In genomic region chr2:101698419-101699190, GRCh38 we compare ENCODE assay signal across 8 cellular contexts. TPM values are rescaled to one million over a fixed set of nuclear protein-coding genes. Genes with fewer than 3 reads are reported as not detected.
DNase-seq lines count a peak whose midpoint lies in the region; ATAC-seq and TF ChIP-seq lines count a peak whose summit lies in the region.

No MANE protein-coding gene starts in this region.

- H3K9me3 ChIP-seq in mammary epithelial cell (replicated peaks; ENCODE audit: insufficient read depth, low read length), result no peaks in the 10 kb centered on the region

- H3K56ac ChIP-seq in mesendoderm (ENCODE audit: low read length), result peak overlapping the region; percentile 96

- H3K27me3 ChIP-seq in mammary epithelial cell (ENCODE audit: insufficient read depth, low read length) (no peaks in the 10 kb centered on the region), mesendoderm (ENCODE audit: insufficient read depth, low read length, poor library complexity) (no peaks in the 10 kb centered on the region)

- no peak overlapping the region for H4K8ac ChIP-seq in mesendoderm (ENCODE audit: low read depth, low read length)

- CTCF ChIA-PET in mammary epithelial cell (lab: Charles Lee; ENCODE audit: low non-redundant PET), result interaction anchor here (0.7 kb wide), 1 partner anchor 127 kb away, joined by 8 read pairs; no protein-coding TSS in a partner anchor

- H2AK5ac ChIP-seq in mesendoderm (ENCODE audit: low read length), result peak overlapping the region; percentile 65

- no peak overlapping the region for H2BK15ac ChIP-seq in mesendoderm (replicated peaks; ENCODE audit: low read depth)

- H3K4me2 ChIP-seq in mammary epithelial cell (ENCODE audit: insufficient read depth, low read depth, low read length) (peak overlapping the region; percentile 75), mesendoderm (ENCODE audit: low read length) (peak overlapping the region; percentile 93)

- H2AFZ ChIP-seq in mammary epithelial cell (ENCODE audit: low read depth, low read length), result no peak overlapping the region

- peak overlapping the region; percentile 95 for H2BK120ac ChIP-seq in mesendoderm (ENCODE audit: low read depth, low read length)

- H3K18ac ChIP-seq in mesendoderm (ENCODE audit: low read length), result peak overlapping the region; percentile 99

- in situ Hi-C loops in mammary epithelial cell (cut with MboI; ENCODE audit: low sequenced_read_pairs in 2 of 2), result loop anchor here (5.0 to 25.0 kb wide), 6 partner anchors 39 to 354 kb away; no protein-coding TSS in a partner anchor

- peaks cover 7% of the 10 kb centered on the region for H3K79me1 ChIP-seq in mesendoderm (ENCODE audit: low read length)

- ATAC-seq in HG03565 (IDR thresholded peaks at IDR 0.05; ENCODE audit: unreplicated experiment) (no peak), HG02763 (IDR thresholded peaks at IDR 0.05; ENCODE audit: unreplicated experiment) (no peak)

- H3K4me1 ChIP-seq in mammary epithelial cell (ENCODE audit: insufficient read depth, low read length) (peaks cover 19% of the 10 kb centered on the region), mesendoderm (ENCODE audit: control insufficient read depth, low read depth, low read length) (peaks cover 2% of the 10 kb centered on the region)

- H3K9ac ChIP-seq in mammary epithelial cell (ENCODE audit: insufficient read depth, low read length), result peak overlapping the region; percentile 88
- H3K9ac ChIP-seq in mesendoderm (ENCODE audit: low read length), result peak overlapping the region; percentile 96

- dilution Hi-C loops in mammary epithelial cell (cut with HindIII; ENCODE audit: low sequenced_read_pairs), result no loop called here

- TF ChIP-seq CTCF in mammary epithelial cell (conservative IDR thresholded peaks at IDR 0.05 in 1 of 2, IDR thresholded peaks at IDR 0.05 in 1 of 2; ENCODE audit: extremely low read depth in 1 of 2, insufficient read depth in 1 of 2, low read depth in 1 of 2, low read length in 2 of 2), result no peak

- H3K27ac ChIP-seq in mammary epithelial cell (ENCODE audit: insufficient read depth, low read depth, low read length) (peak overlapping the region; percentile 76), mesendoderm (ENCODE audit: low read depth, low read length) (peak overlapping the region; percentile 97)

- no peak overlapping the region for H2BK5ac ChIP-seq in mesendoderm (ENCODE audit: low read length)

- H3K36me3 ChIP-seq in mammary epithelial cell (ENCODE audit: insufficient read depth, low read length) (peaks cover 4% of the 10 kb centered on the region), mesendoderm (ENCODE audit: control insufficient read depth, insufficient read depth, low read length) (no peaks in the 10 kb centered on the region)

- H4K5ac ChIP-seq in mesendoderm (ENCODE audit: low read length), result no peak overlapping the region

- BruUV-seq in mammary epithelial cell (replicated peaks; lab: Mats Ljungman, UMichigan), result TSS peak; percentile 43

- intact Hi-C loops in mammary epithelial cell (cut with micrococcal nuclease), result loop anchor here (1.0 to 5.0 kb wide), 9 partner anchors 38 to 356 kb away; partner anchors contain the start of gene RFX8

- WGBS in mammary epithelial cell (ENCODE audit: low coverage, missing lambda C conversion rate), result 1% methylated on average over 14 of the region's 15 CpGs
- WGBS in mesendoderm (ENCODE audit: extremely low coverage, insufficient coverage, low lambda C conversion rate), result no CpG with 5 or more reads among the region's 15 CpGs

- DNase-seq in NCI-H748 (lab: John Stamatoyannopoulos, UW; ENCODE audit: unreplicated experiment) (peak; percentile 39), NCI-H748 treated with DMSO at 0.1 percent for 48 hours (lab: John Stamatoyannopoulos, UW) (no peak), NCI-H146 (lab: John Stamatoyannopoulos, UW) (peak; percentile 42), mammary epithelial cell (no peak), mesendoderm (peak; percentile 47), 8988T (no peak)

- H3K23ac ChIP-seq in mesendoderm (ENCODE audit: low read length), result no peak overlapping the region

- peak overlapping the region; percentile 82 for H3K4ac ChIP-seq in mesendoderm (ENCODE audit: low read depth, low read length)

- peak overlapping the region; percentile 60 to 85 (median 67) for H3K4me3 ChIP-seq in mammary epithelial cell (replicated peaks in 1 of 3; ENCODE audit: insufficient read depth in 1 of 3, low read depth in 2 of 3, low read length in 3 of 3)
- H3K4me3 ChIP-seq in mesendoderm (ENCODE audit: low read length), result peak overlapping the region; percentile 94

- no peaks in the 10 kb centered on the region for H4K20me1 ChIP-seq in mammary epithelial cell (ENCODE audit: insufficient read depth, low read length)

- H3K79me2 ChIP-seq in mammary epithelial cell (ENCODE audit: insufficient read depth, low read length) (peaks cover 59% of the 10 kb centered on the region), mesendoderm (ENCODE audit: control insufficient read depth, insufficient read depth, low read length) (peaks cover 43% of the 10 kb centered on the region)

RNA-seq across cellular contexts. Expression of gene MAP4K4, which starts 1.1 kb away (rescaled TPM):
- 100 to 1,000 TPM in 1 of 2 donors, 10 to 100 TPM in 1; 65.2 to 212 TPM for total RNA-seq in mammary epithelial cell
- polyA plus RNA-seq in mammary epithelial cell, result 119 TPM
- polyA minus RNA-seq in mammary epithelial cell, result 294 TPM
- polyA plus RNA-seq in mesendoderm (2013, experiment 1 of 2), result 120 TPM
- polyA plus RNA-seq in mesendoderm (2013, experiment 2 of 2), result 121 TPM

Comparison
In these comparisons a context has a peak if more than half of its experiments do, and no peak if none do; other contexts are left out.
1. DNase-seq: peak in NCI-H748 (single experiment), NCI-H146 (single experiment) and mesendoderm (single experiment); none in NCI-H748 treated with DMSO at 0.1 percent for 48 hours (single experiment), mammary epithelial cell (single experiment) and 8988T (single experiment).